In the genomic region with DNA sequence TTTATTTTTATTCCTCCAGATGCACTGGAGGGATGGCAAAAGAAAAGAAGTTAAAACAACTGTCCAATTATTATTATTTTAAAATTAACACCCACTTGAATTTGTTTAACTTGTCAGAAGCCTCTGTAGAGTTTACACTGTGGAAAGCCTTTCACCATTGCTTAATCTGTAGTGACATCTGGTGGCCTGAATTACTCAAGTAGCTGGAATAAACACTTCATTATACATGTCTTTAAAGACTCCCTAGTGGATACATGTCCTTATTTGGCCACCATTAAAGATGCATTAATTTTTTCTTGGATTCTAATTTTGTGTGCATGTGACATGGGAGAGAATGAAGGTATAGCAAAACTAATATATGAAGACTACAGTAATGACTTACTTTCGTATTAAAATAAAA, we compare ENCODE assay signal across 8 cellular contexts.
DNase-seq lines count a peak whose midpoint lies in the region; ATAC-seq and TF ChIP-seq lines count a peak whose summit lies in the region.

No MANE protein-coding gene starts in this region.

- no peak overlapping the region for H3K27ac ChIP-seq in lower lobe of right lung

- no peaks in the 10 kb centered on the region for H3K27me3 ChIP-seq in lower lobe of right lung (ENCODE audit: low read depth)

- H3K4me1 ChIP-seq in lower lobe of right lung = no peaks in the 10 kb centered on the region

- H3K36me3 Mint-ChIP-seq in brain = no peaks in the 10 kb centered on the region

- peaks cover 34% of the 10 kb centered on the region for H3K4me1 Mint-ChIP-seq in brain

- TF ChIP-seq CTCF in brain (conservative IDR thresholded peaks at IDR 0.05) = peak; percentile 86 to 89
- TF ChIP-seq CTCF in lower lobe of right lung (IDR thresholded peaks at IDR 0.05) = peak; percentile 39
- no peak for TF ChIP-seq CTCF in foreskin fibroblast (IDR thresholded peaks at IDR 0.05; ENCODE audit: low read depth, low read length)

- intact Hi-C loops in lower lobe of right lung (cut with DNase I) = no loop called here

- no peak overlapping the region for H3K27ac Mint-ChIP-seq in brain

- H3K36me3 ChIP-seq in lower lobe of right lung = no peaks in the 10 kb centered on the region

- peak; percentile 71 for ATAC-seq in GM19455 (IDR thresholded peaks at IDR 0.05; ENCODE audit: unreplicated experiment)
- no peak for ATAC-seq in lower lobe of right lung

- H3K9me3 ChIP-seq in lower lobe of right lung = no peaks in the 10 kb centered on the region

- DNase-seq in Ammon's horn (ENCODE audit: low spot score) (peak; percentile 80), NCI-H1930 (lab: John Stamatoyannopoulos, UW) (peak; percentile 30 to 49), lower lobe of right lung (no peak), foreskin fibroblast (no peak), SHP77 treated with DMSO at 0.1 percent for 48 hours (lab: John Stamatoyannopoulos, UW) (no peak)
- no peak for DNase-seq in activated CD8-positive, alpha-beta memory T cell treated with anti-CD3 and anti-CD28 coated beads, Interleukin-2, amount 50 U/mL, for 4 hours

- H3K9me3 Mint-ChIP-seq in brain = no peaks in the 10 kb centered on the region

- H3K4me3 ChIP-seq in lower lobe of right lung (no peak overlapping the region), foreskin fibroblast (ENCODE audit: low read depth in 1 of 2, low read length in 2 of 2) (no peak overlapping the region)

- no peak overlapping the region for H3K4me3 Mint-ChIP-seq in brain

- H3K27me3 Mint-ChIP-seq in brain = peaks cover 4% of the 10 kb centered on the region

Comparison
In these comparisons a context has a peak if more than half of its experiments do, and no peak if none do; other contexts are left out.
1. DNase-seq: peak in Ammon's horn (single experiment) and NCI-H1930 (2 of 2); none in lower lobe of right lung (single experiment), activated CD8-positive, alpha-beta memory T cell treated with anti-CD3 and anti-CD28 coated beads, Interleukin-2, amount 50 U/mL, for 4 hours (single experiment), foreskin fibroblast (0 of 2) and SHP77 treated with DMSO at 0.1 percent for 48 hours (single experiment).